1 cellular context compared by ENCODE assay signal in genomic region chr7:28075674-28076358, GRCh38.
TF ChIP-seq lines count a peak whose summit lies in the region.

No MANE protein-coding gene starts in this region.

TF ChIP-seq in HEK293, 187 proteins besides CTCF, POLR2A, EP300 and RAD21 (continued from another document):
- TF ChIP-seq, protein P1, sequence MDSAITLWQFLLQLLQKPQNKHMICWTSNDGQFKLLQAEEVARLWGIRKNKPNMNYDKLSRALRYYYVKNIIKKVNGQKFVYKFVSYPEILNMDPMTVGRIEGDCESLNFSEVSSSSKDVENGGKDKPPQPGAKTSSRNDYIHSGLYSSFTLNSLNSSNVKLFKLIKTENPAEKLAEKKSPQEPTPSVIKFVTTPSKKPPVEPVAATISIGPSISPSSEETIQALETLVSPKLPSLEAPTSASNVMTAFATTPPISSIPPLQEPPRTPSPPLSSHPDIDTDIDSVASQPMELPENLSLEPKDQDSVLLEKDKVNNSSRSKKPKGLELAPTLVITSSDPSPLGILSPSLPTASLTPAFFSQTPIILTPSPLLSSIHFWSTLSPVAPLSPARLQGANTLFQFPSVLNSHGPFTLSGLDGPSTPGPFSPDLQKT (IDR thresholded peaks at IDR 0.05; ENCODE audit: borderline replicate concordance, low read depth, low read length): no peak
- no peak for TF ChIP-seq ZNF292 (tag by site-specific recombination; IDR thresholded peaks at IDR 0.05; ENCODE audit: borderline replicate concordance, low read depth)
